In genomic region chr17:8222630-8223355, GRCh38 we compare ENCODE assay signal across 8 cellular contexts. TPM values are rescaled to one million over a fixed set of nuclear protein-coding genes. Genes with fewer than 3 reads are reported as not detected.
DNase-seq lines count a peak whose midpoint lies in the region; ATAC-seq and TF ChIP-seq lines count a peak whose summit lies in the region.

No MANE protein-coding gene starts in this region.

- H3K4me3 ChIP-seq in OCI-LY1 (ENCODE audit: low read depth, low read length, poor library complexity, severe bottlenecking) (peak overlapping the region; percentile 85), epithelial cell of esophagus (ENCODE audit: low read length) (peak overlapping the region; percentile 93), mucosa of descending colon (peak overlapping the region; percentile 42)

- no peaks in the 10 kb centered on the region for H3K27me3 ChIP-seq in OCI-LY1 (ENCODE audit: insufficient read depth, low read length)

- H3K9ac ChIP-seq in OCI-LY1 (ENCODE audit: low read length), result peak overlapping the region; percentile 97

- H3K9me2 ChIP-seq in OCI-LY1 (ENCODE audit: low read depth, low read length), result no peaks in the 10 kb centered on the region

- H2AFZ ChIP-seq in OCI-LY1 (ENCODE audit: low read length), result no peak overlapping the region

- intact Hi-C loops in mucosa of descending colon (cut with DNase I, micrococcal nuclease), result loop anchor here in 1 of 2 donors (2.0 kb wide), 1 partner anchor 36 kb away; no protein-coding TSS in a partner anchor

- H3K36me3 ChIP-seq in OCI-LY1 (ENCODE audit: insufficient read depth, low read length) (peaks cover 13% of the 10 kb centered on the region; the same call in 1 of the 2 replicates), mucosa of descending colon (ENCODE audit: low read depth) (no peaks in the 10 kb centered on the region)

- H3K79me2 ChIP-seq in OCI-LY1 (ENCODE audit: insufficient read depth, low read length), result no peaks in the 10 kb centered on the region

- no peaks in the 10 kb centered on the region; the same call in 1 of the 2 replicates for H3F3A ChIP-seq in OCI-LY1 (ENCODE audit: insufficient read depth, low read length)

- H3K4me1 ChIP-seq in OCI-LY1 (ENCODE audit: insufficient read depth, low read length, severe bottlenecking) (peaks cover 14% of the 10 kb centered on the region), mucosa of descending colon (ENCODE audit: low read depth) (peaks cover 23% of the 10 kb centered on the region)

- H3K27ac ChIP-seq in OCI-LY1 (ENCODE audit: low read depth, low read length, poor library complexity, severe bottlenecking), result peak overlapping the region; percentile 97

- TF ChIP-seq CTCF in GM20000 (IDR thresholded peaks at IDR 0.05; ENCODE audit: extremely low read depth, missing control alignments), result no peak
- TF ChIP-seq CTCF in OCI-LY1 (IDR thresholded peaks at IDR 0.05; ENCODE audit: low read length), result no peak
- TF ChIP-seq CTCF in epithelial cell of esophagus (IDR thresholded peaks at IDR 0.05; ENCODE audit: insufficient read depth, low read depth, low read length, missing control alignments), result no peak
- TF ChIP-seq CTCF in mucosa of descending colon (IDR thresholded peaks at IDR 0.05), result no peak

- H3K9me3 ChIP-seq in OCI-LY1 (ENCODE audit: low read length) (no peaks in the 10 kb centered on the region), mucosa of descending colon (no peaks in the 10 kb centered on the region)

- H3K4me2 ChIP-seq in OCI-LY1 (ENCODE audit: low read length), result peak overlapping the region; percentile 81

- DNase-seq in CMK (ENCODE audit: low read depth) (peak; percentile 93), GM20000 (ENCODE audit: low spot score) (peak; percentile 66), HT-29 (ENCODE audit: low spot score) (peak; percentile 87), activated T-cell treated with anti-CD3 and anti-CD28 coated beads for 1 hour (ENCODE audit: low read depth) (peak; percentile 85), epithelial cell of esophagus (ENCODE audit: low read depth) (peak; percentile 93), mucosa of descending colon (peak; percentile 94 to 97 (median 96))
- peak; percentile 84 to 87 for DNase-seq in stimulated activated CD8-positive, alpha-beta memory T cell treated with anti-CD3 and anti-CD28 coated beads, Interleukin-2, amount 100 ng/mL, for 48 hours (ENCODE audit: low read depth in 2 of 2)

- no peaks in the 10 kb centered on the region for H4K20me1 ChIP-seq in OCI-LY1 (ENCODE audit: insufficient read depth, low read length)

- ATAC-seq in mucosa of descending colon, result peak; percentile 75

RNA-seq across cellular contexts. Expression of gene AURKB, which starts 12.4 kb away (rescaled TPM):
- 75.0 and 84.9 TPM in 2 replicates for total RNA-seq in HT-29 (2014; rRNA removed; shearing (Covaris generic))
- 10 to 100 TPM in 1 of 3 donors, 1 to 10 TPM in 2; 5.2 to 27.3 (median 5.7) TPM for total RNA-seq in mucosa of descending colon

RNA-seq across cellular contexts. Expression of gene CTC1, which starts 25.1 kb away (rescaled TPM):
- total RNA-seq in HT-29 (2014; rRNA removed; shearing (Covaris generic)), result 5.9 and 17.7 TPM in 2 replicates
- 10 to 100 TPM; 35.6 to 59.6 (median 57.7) TPM for total RNA-seq in mucosa of descending colon

RNA-seq across cellular contexts. Expression of gene PFAS, which starts 26.3 kb away (rescaled TPM):
- total RNA-seq in HT-29 (2014; rRNA removed; shearing (Covaris generic)), result 45.4 and 51.3 TPM in 2 replicates
- 10 to 100 TPM; 18.7 to 31.7 (median 30.1) TPM for total RNA-seq in mucosa of descending colon

RNA-seq across cellular contexts. Expression of gene BORCS6, which starts 32.8 kb away (rescaled TPM):
- 12.4 and 12.8 TPM in 2 replicates for total RNA-seq in HT-29 (2014; rRNA removed; shearing (Covaris generic))
- 10 to 100 TPM; 10.5 to 11.4 (median 11.0) TPM for total RNA-seq in mucosa of descending colon

RNA-seq across cellular contexts. Expression of gene TMEM107, which starts 46.6 kb away (rescaled TPM):
- total RNA-seq in HT-29 (2014; rRNA removed; shearing (Covaris generic)), result 12.6 and 14.5 TPM in 2 replicates
- 10 to 100 TPM in 1 of 3 donors, 1 to 10 TPM in 2; 8.0 to 19.1 (median 9.6) TPM for total RNA-seq in mucosa of descending colon

Comparison
In these comparisons a context has a peak if more than half of its experiments do, and no peak if none do; other contexts are left out.
1. Peak in every context shown above with its lines: DNase-seq, ATAC-seq, H3K4me3 ChIP-seq and H3K27ac ChIP-seq.
2. H3K4me3 ChIP-seq: peak in every context shown above with its lines; median percentile 93 in epithelial cell of esophagus; 85 in OCI-LY1; 42 in mucosa of descending colon.